ENCODE assay signal across 13 cellular contexts in the genomic region with DNA sequence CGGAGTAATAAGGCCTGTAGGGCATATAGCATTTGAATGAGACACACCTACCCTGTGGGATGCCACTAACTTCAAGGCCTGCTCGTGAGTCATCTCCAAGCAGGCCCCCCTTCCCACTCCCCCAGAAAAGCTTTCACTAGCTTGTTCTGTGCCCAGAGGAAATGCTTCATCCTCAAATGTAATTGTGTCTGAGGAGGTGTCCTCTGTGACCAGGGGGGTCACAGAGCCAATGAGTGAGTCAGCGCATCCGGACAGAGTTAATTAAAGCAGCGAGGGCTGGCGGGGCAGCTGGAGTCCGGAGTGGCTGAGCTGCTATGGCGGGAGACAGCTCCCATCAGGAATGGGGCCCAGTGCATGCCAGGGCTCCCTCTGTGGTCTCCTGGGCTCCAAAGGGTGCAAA. TPM values are rescaled to one million over a fixed set of nuclear protein-coding genes. Genes with fewer than 3 reads are reported as not detected.
A peak's percentile ranks its signal among the peaks of the same experiment; 100 is the strongest.
DNase-seq lines count a peak whose midpoint lies in the region; ATAC-seq and TF ChIP-seq lines count a peak whose summit lies in the region.
"Had no signal": no experiment of that assay in that cellular context is flagged by ENCODE, and none has a peak within 500 bp of the region (broad histone marks: within the 10 kb centered on the region; RNA-seq: fewer than 3 reads in every experiment).

No MANE protein-coding gene starts in this region.

- no peak for TF ChIP-seq CTCF in natural killer cell (IDR thresholded peaks at IDR 0.05)

- H3K36me3 Mint-ChIP-seq in natural killer cell: no peaks in the 10 kb centered on the region

- H3K27ac Mint-ChIP-seq in natural killer cell: no peak overlapping the region
- H3K27ac Mint-ChIP-seq: activated T-helper 17 cell treated with anti-CD3 and anti-CD28 coated beads, Interleukin-2, amount 50 U/mL, for 72 hours; nephron progenitor cell had no signal

- ATAC-seq in natural killer cell: no peak
- ATAC-seq: activated T-helper 17 cell treated with anti-CD3 and anti-CD28 coated beads, Interleukin-2, amount 50 U/mL, for 72 hours had no signal

- H3K4me1 Mint-ChIP-seq in natural killer cell: peaks cover 0 to 6% of the 10 kb centered on the region in 2 donors
- H3K4me1 Mint-ChIP-seq: activated T-helper 17 cell treated with anti-CD3 and anti-CD28 coated beads, Interleukin-2, amount 50 U/mL, for 72 hours had no signal

- intact Hi-C loops in natural killer cell (cut with micrococcal nuclease): no loop called here

- DNase-seq in H7: peak; percentile 35
- DNase-seq in SK-N-DZ (ENCODE audit: low spot score): peak; percentile 49
- DNase-seq in foreskin melanocyte: peak; percentile 2
- DNase-seq in pulmonary artery endothelial cell (ENCODE audit: low read depth, low spot score): peak; percentile 76
- DNase-seq in stimulated activated CD4-positive, alpha-beta T cell treated with anti-CD3 and anti-CD28 coated beads, Interleukin-4, amount 100 ng/mL, for 4 hours: no peak
- no peak for DNase-seq in midbrain (lab: John Stamatoyannopoulos, UW)
- no peak for DNase-seq in DMS53 treated with DMSO at 0.1 percent for 48 hours (lab: John Stamatoyannopoulos, UW; ENCODE audit: unreplicated experiment)
- no peak for DNase-seq in natural killer cell
- DNase-seq: DMS79, NCI-H1105 treated with DMSO at 0.1 percent for 48 hours, nephron progenitor cell had no signal

- peaks cover 0 to 12% of the 10 kb centered on the region in 2 donors for H3K27me3 Mint-ChIP-seq in natural killer cell (ENCODE audit: low read depth in 2 of 2)

- H3K4me3 Mint-ChIP-seq in natural killer cell: no peak overlapping the region
- H3K4me3 Mint-ChIP-seq: activated T-helper 17 cell treated with anti-CD3 and anti-CD28 coated beads, Interleukin-2, amount 50 U/mL, for 72 hours; nephron progenitor cell had no signal

- H3K36me3 ChIP-seq in H7 (replicated peaks; ENCODE audit: control insufficient read depth, insufficient read depth, low read length): no peaks in the 10 kb centered on the region
- H3K36me3 ChIP-seq: esophagus muscularis mucosa had no signal

- H3K9me3 Mint-ChIP-seq in natural killer cell: no peaks in the 10 kb centered on the region
- H3K9me3 Mint-ChIP-seq: activated T-helper 17 cell treated with anti-CD3 and anti-CD28 coated beads, Interleukin-2, amount 50 U/mL, for 72 hours; nephron progenitor cell had no signal

- no peak overlapping the region for H3K4me3 ChIP-seq in H7 (ENCODE audit: insufficient read depth, low read depth, low read length)
- H3K4me3 ChIP-seq: esophagus muscularis mucosa had no signal

- peaks cover 5% of the 10 kb centered on the region for H3K27me3 ChIP-seq in H7 (ENCODE audit: control insufficient read depth, insufficient read depth, low read length)

RNA-seq across cellular contexts. Expression of gene ESRRB, which starts 27.0 kb away (rescaled TPM):
- total RNA-seq in H7 (2014; rRNA removed; shearing (Covaris generic)): 1.4 and 1.9 TPM in 2 replicates
- 1.8 and 2.1 TPM in 2 replicates for polyA plus RNA-seq in SK-N-DZ (2014; cell fraction: cytosol; rRNA removed)
- 2.6 and 3.1 TPM in 2 replicates for polyA plus RNA-seq in SK-N-DZ (2014; cell fraction: nucleus; rRNA removed)
- total RNA-seq in pulmonary artery endothelial cell (not detected in 2 replicates), natural killer cell (1 to 10 TPM in 1 of 3 donors, under 1 TPM in 1, not detected in 1; 0.45 to 1.3 TPM)

Comparison
In these comparisons a context has a peak if more than half of its experiments do, and no peak if none do; other contexts are left out.
1. DNase-seq: peak in H7 (single experiment), SK-N-DZ (single experiment), foreskin melanocyte (single experiment) and pulmonary artery endothelial cell (single experiment); none in stimulated activated CD4-positive, alpha-beta T cell treated with anti-CD3 and anti-CD28 coated beads, Interleukin-4, amount 100 ng/mL, for 4 hours (0 of 2), midbrain (single experiment), DMS53 treated with DMSO at 0.1 percent for 48 hours (single experiment) and natural killer cell (single experiment).